11 cellular contexts compared by ENCODE assay signal in the genomic region with DNA sequence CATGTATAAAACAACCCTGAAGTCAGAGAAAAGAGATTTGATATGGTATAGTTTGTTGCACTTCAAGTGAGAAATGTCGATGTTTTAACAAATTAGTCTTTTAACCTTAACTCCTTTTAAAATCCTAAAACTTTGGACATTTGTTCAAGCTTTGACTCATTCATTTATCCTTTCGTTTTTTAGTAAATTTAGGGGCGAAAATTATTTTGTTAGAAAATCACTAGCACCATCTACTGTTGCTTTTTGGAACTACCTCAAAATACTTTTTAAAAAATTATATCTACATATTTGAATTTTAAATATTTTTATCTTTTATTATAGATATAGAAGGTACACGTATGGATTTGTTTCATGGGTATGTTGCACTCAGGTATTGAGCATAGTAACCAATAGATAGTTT.
DNase-seq lines count a peak whose midpoint lies in the region; ATAC-seq, FAIRE-seq and TF ChIP-seq lines count a peak whose summit lies in the region.
"Had no signal": no experiment of that assay in that cellular context is flagged by ENCODE, and none has a peak within 500 bp of the region (broad histone marks: within the 10 kb centered on the region; RNA-seq: fewer than 3 reads in every experiment).

No MANE protein-coding gene starts in this region.

- CTCF ChIA-PET in GM10248 (lab: Yijun Ruan, JAX) = interaction anchor here (1.0 to 1.4 kb wide), 3 partner anchors 429 to 447 kb away, joined by 3 to 4 read pairs (median 3); no protein-coding TSS in a partner anchor
- CTCF ChIA-PET in Calu3 (lab: Charles Lee) = interaction anchor here (1.2 kb wide), 1 partner anchor 433 kb away, joined by 4 read pairs; no protein-coding TSS in a partner anchor

- no peak overlapping the region for H3K4me3 Mint-ChIP-seq in Calu3 (ENCODE audit: low read depth, unreplicated experiment)
- H3K4me3 Mint-ChIP-seq: activated CD4-positive, alpha-beta T cell treated with anti-CD3 and anti-CD28 coated beads, Interleukin-2, amount 10 ng/mL, durations not matched to agents 24 days and 14 days had no signal

- H3K9me3 Mint-ChIP-seq in Calu3 (ENCODE audit: low read depth, unreplicated experiment) = no peaks in the 10 kb centered on the region
- H3K9me3 Mint-ChIP-seq: activated CD4-positive, alpha-beta T cell treated with anti-CD3 and anti-CD28 coated beads, Interleukin-2, amount 10 ng/mL, durations not matched to agents 24 days and 14 days had no signal

- FAIRE-seq in islet of Langerhans (lab: Jason Lieb, UNC) = peak; percentile 97

- no peaks in the 10 kb centered on the region for H3K27me3 ChIP-seq in GM06990 (replicated peaks; ENCODE audit: control insufficient read depth, insufficient read depth, low read length)
- peaks cover 4% of the 10 kb centered on the region for H3K27me3 ChIP-seq in adipocyte (replicated peaks; ENCODE audit: control insufficient read depth, insufficient read depth, low read length)

- no peak overlapping the region for H3K4me3 ChIP-seq in GM06990 (replicated peaks; ENCODE audit: low read depth, low read length)
- H3K4me3 ChIP-seq in adipocyte (ENCODE audit: low read length) = peak overlapping the region; percentile 50

- ATAC-seq in GM21360 (IDR thresholded peaks at IDR 0.05; ENCODE audit: unreplicated experiment) = no peak

- no peaks in the 10 kb centered on the region for H3K36me3 ChIP-seq in GM06990 (ENCODE audit: control insufficient read depth, insufficient read depth, low read length)
- no peaks in the 10 kb centered on the region for H3K36me3 ChIP-seq in adipocyte (ENCODE audit: control insufficient read depth, insufficient read depth, low read length, severe bottlenecking)

- DNase-seq in GM06990 (ENCODE audit: extremely low read depth, insufficient read length) = no peak
- DNase-seq in adipocyte (ENCODE audit: low read depth) = peak; percentile 47
- DNase-seq in GM10248 (ENCODE audit: extremely low spot score) = no peak
- no peak for DNase-seq in T-helper 9 cell
- DNase-seq in Calu3 = no peak
- DNase-seq: activated CD4-positive, alpha-beta T cell treated with anti-CD3 and anti-CD28 coated beads, Interleukin-2, amount 10 ng/mL, durations not matched to agents 24 days and 14 days; occipital lobe had no signal

- POLR2A ChIA-PET in GM10248 (lab: Yijun Ruan, JAX) = no interaction called here

- no peaks in the 10 kb centered on the region for H3K4me1 ChIP-seq in adipocyte (ENCODE audit: control insufficient read depth, insufficient read depth, low read length)

- H3K36me3 Mint-ChIP-seq in Calu3 (ENCODE audit: insufficient read depth, unreplicated experiment) = no peaks in the 10 kb centered on the region

- H3K27ac ChIP-seq in 22Rv1 = no peak overlapping the region
- H3K27ac ChIP-seq: KMS-11 had no signal

- no peak overlapping the region for H3K9ac ChIP-seq in adipocyte (ENCODE audit: low read length)
- H3K9ac ChIP-seq: KMS-11 had no signal

- no peak overlapping the region for H3K27ac Mint-ChIP-seq in Calu3 (ENCODE audit: unreplicated experiment)
- H3K27ac Mint-ChIP-seq: activated CD4-positive, alpha-beta T cell treated with anti-CD3 and anti-CD28 coated beads, Interleukin-2, amount 10 ng/mL, durations not matched to agents 24 days and 14 days had no signal

- TF ChIP-seq CTCF in 22Rv1 (IDR thresholded peaks at IDR 0.05) = peak; percentile 39
- peak; percentile 29 for TF ChIP-seq CTCF in GM06990 (IDR thresholded peaks at IDR 0.05; ENCODE audit: insufficient read depth, low read length, poor library complexity, severe bottlenecking)
- no peak for TF ChIP-seq CTCF in GM10248 (IDR thresholded peaks at IDR 0.05; ENCODE audit: control extremely low read depth, extremely low read depth, low read depth, missing control alignments)
- no peak for TF ChIP-seq CTCF in Calu3 (IDR thresholded peaks at IDR 0.05; ENCODE audit: unreplicated experiment)

- no peaks in the 10 kb centered on the region for H3K27me3 Mint-ChIP-seq in Calu3 (ENCODE audit: unreplicated experiment)
- H3K27me3 Mint-ChIP-seq: activated CD4-positive, alpha-beta T cell treated with anti-CD3 and anti-CD28 coated beads, Interleukin-2, amount 10 ng/mL, durations not matched to agents 24 days and 14 days had no signal

- intact Hi-C loops in Calu3 (cut with micrococcal nuclease; ENCODE audit: unreplicated experiment) = loop anchor here (1.0 kb wide), 1 partner anchor 433 kb away; no protein-coding TSS in a partner anchor

- no peaks in the 10 kb centered on the region for H3K4me1 Mint-ChIP-seq in Calu3 (ENCODE audit: low read depth, unreplicated experiment)
- H3K4me1 Mint-ChIP-seq: activated CD4-positive, alpha-beta T cell treated with anti-CD3 and anti-CD28 coated beads, Interleukin-2, amount 10 ng/mL, durations not matched to agents 24 days and 14 days had no signal

- no TSS peak for BruUV-seq in Calu3 (replicated peaks; lab: Mats Ljungman, UMichigan)

- no peaks in the 10 kb centered on the region for H3K9me3 ChIP-seq in adipocyte (ENCODE audit: control insufficient read depth, low read length)

Comparison
In these comparisons a context has a peak if more than half of its experiments do, and no peak if none do; other contexts are left out.
1. CTCF ChIP-seq: peak in 22Rv1 (single experiment) and GM06990 (single experiment); none in GM10248 (single experiment) and Calu3 (single experiment).